In genomic region chr3:30076899-30077298, GRCh38 we compare ENCODE assay signal across 9 cellular contexts.
"Had no signal": no experiment of that assay in that cellular context is flagged by ENCODE, and none has a peak within 500 bp of the region (broad histone marks: within the 10 kb centered on the region; RNA-seq: fewer than 3 reads in every experiment).

No MANE protein-coding gene starts in this region.

- DNase-seq: GM23248, GOT3, H7, HFFc6, KBM-7 had no signal

- H3K27ac ChIP-seq: GM23248, HL-60 had no signal

- H2AFZ ChIP-seq: GM23248 had no signal

- H3K4me3 ChIP-seq: GM23248, HAP-1 had no signal

- H3K36me3 ChIP-seq: HAP-1 had no signal

- H3K4me1 ChIP-seq: HAP-1 had no signal

- ATAC-seq: HCT116, HepG2 had no signal

- H3K9ac ChIP-seq: GM23248 had no signal

- H3K9me3 ChIP-seq: HAP-1 had no signal

- FAIRE-seq: HepG2 had no signal
